25 cellular contexts compared by ENCODE assay signal in the genomic region with DNA sequence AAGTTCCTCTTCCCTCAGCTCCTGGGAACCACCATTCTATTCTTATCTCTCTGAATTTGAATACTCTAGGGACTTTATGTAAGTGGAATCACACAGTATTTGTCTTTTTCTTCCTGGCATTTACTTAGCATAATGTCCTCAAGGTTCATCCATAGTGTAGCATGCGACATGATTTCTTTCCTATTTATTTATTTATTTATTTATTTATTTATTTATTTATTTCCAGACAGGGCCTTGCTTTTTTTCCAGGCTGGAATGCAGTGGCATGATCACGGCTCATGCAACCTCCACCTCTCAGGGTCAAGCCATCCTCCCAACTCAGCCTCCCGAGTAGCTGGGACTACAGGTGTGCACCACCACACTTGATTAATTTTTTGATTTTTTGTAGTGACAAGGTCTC.
"Had no signal": no experiment of that assay in that cellular context is flagged by ENCODE, and none has a peak within 500 bp of the region (broad histone marks: within the 10 kb centered on the region; RNA-seq: fewer than 3 reads in every experiment).

No MANE protein-coding gene starts in this region.

- H3K36me3 Mint-ChIP-seq: activated naive CD4-positive, alpha-beta T cell treated with anti-CD3 and anti-CD28 coated beads, Interleukin-2, amount 50 U/mL, for 24 hours; WTC11 had no signal

- FAIRE-seq: K562 had no signal

- H3K9ac ChIP-seq: SK-N-SH had no signal

- H3K27me3 Mint-ChIP-seq: activated naive CD4-positive, alpha-beta T cell treated with anti-CD3 and anti-CD28 coated beads, Interleukin-2, amount 50 U/mL, for 24 hours had no signal

- ATAC-seq: activated CD8-positive, alpha-beta T cell treated with anti-CD3 and anti-CD28 coated beads, Interleukin-2, amount 10 ng/mL, durations not matched to agents 7 days and 5 days; K562; WTC11 had no signal

- DNase-seq: activated CD4-positive, alpha-beta T cell treated with anti-CD3 and anti-CD28 coated beads for 48 hours; activated CD4-positive, alpha-beta T cell treated with anti-CD3 and anti-CD28 coated beads, Interleukin-2, amount 50 U/mL, for 4 hours; activated CD4-positive, CD25-positive, alpha-beta regulatory T cell treated with anti-CD3 and anti-CD28 coated beads, Interleukin-2, amount 50 U/mL, for 72 hours; activated CD8-positive, alpha-beta memory T cell treated with anti-CD3 and anti-CD28 coated beads, Interleukin-2, amount 50 U/mL, for 48 hours; activated CD8-positive, alpha-beta T cell treated with anti-CD3 and anti-CD28 coated beads, Interleukin-2, amount 10 ng/mL, durations not matched to agents 7 days and 5 days; activated T-cell treated with anti-CD3 and anti-CD28 coated beads, Interleukin-2, amount 50 U/mL, for 1 hour; aorta; Kasumi-1; NCI-H1105; NCI-H1436; NCI-H187; NCI-H2081; NCI-H446; NCI-H524; Peyer's patch; Right ventricle myocardium superior; SJCRH30; SK-N-SH; T-helper 1 cell had no signal

- H3K27me3 ChIP-seq: breast epithelium, Peyer's patch, SJCRH30 had no signal

- H3K9me3 Mint-ChIP-seq: activated naive CD4-positive, alpha-beta T cell treated with anti-CD3 and anti-CD28 coated beads, Interleukin-2, amount 50 U/mL, for 24 hours; T-helper 2 cell treated with Interferon-gamma antibody and Interleukin-4, amounts not matched to agents 5 μg/mL and 100 μg/mL, for 36 hours had no signal

- H3K4me1 ChIP-seq: breast epithelium, Peyer's patch had no signal

- H3K27ac Mint-ChIP-seq: activated CD8-positive, alpha-beta T cell treated with anti-CD3 and anti-CD28 coated beads, Interleukin-2, amount 10 ng/mL, durations not matched to agents 7 days and 5 days; activated naive CD4-positive, alpha-beta T cell treated with anti-CD3 and anti-CD28 coated beads, Interleukin-2, amount 50 U/mL, for 24 hours; T-helper 2 cell treated with Interferon-gamma antibody and Interleukin-4, amounts not matched to agents 5 μg/mL and 100 μg/mL, for 36 hours; WTC11 had no signal

- H3K4me3 ChIP-seq: breast epithelium, K562, Peyer's patch, SJCRH30 had no signal

- H3K4me3 Mint-ChIP-seq: activated CD8-positive, alpha-beta T cell treated with anti-CD3 and anti-CD28 coated beads, Interleukin-2, amount 10 ng/mL, durations not matched to agents 7 days and 5 days; activated naive CD4-positive, alpha-beta T cell treated with anti-CD3 and anti-CD28 coated beads, Interleukin-2, amount 50 U/mL, for 24 hours; T-helper 2 cell treated with Interferon-gamma antibody and Interleukin-4, amounts not matched to agents 5 μg/mL and 100 μg/mL, for 36 hours; WTC11 had no signal

- H3K4me2 ChIP-seq: SK-N-SH had no signal

- H3K36me3 ChIP-seq: breast epithelium, Peyer's patch, SJCRH30 had no signal

- H3K27ac ChIP-seq: breast epithelium, RWPE1, SJCRH30 had no signal

- H3K9me3 ChIP-seq: breast epithelium, Peyer's patch, SJCRH30, SK-N-SH had no signal

- H3K4me1 Mint-ChIP-seq: activated naive CD4-positive, alpha-beta T cell treated with anti-CD3 and anti-CD28 coated beads, Interleukin-2, amount 50 U/mL, for 24 hours had no signal
